ENCODE assay signal across 8 cellular contexts in the genomic region with DNA sequence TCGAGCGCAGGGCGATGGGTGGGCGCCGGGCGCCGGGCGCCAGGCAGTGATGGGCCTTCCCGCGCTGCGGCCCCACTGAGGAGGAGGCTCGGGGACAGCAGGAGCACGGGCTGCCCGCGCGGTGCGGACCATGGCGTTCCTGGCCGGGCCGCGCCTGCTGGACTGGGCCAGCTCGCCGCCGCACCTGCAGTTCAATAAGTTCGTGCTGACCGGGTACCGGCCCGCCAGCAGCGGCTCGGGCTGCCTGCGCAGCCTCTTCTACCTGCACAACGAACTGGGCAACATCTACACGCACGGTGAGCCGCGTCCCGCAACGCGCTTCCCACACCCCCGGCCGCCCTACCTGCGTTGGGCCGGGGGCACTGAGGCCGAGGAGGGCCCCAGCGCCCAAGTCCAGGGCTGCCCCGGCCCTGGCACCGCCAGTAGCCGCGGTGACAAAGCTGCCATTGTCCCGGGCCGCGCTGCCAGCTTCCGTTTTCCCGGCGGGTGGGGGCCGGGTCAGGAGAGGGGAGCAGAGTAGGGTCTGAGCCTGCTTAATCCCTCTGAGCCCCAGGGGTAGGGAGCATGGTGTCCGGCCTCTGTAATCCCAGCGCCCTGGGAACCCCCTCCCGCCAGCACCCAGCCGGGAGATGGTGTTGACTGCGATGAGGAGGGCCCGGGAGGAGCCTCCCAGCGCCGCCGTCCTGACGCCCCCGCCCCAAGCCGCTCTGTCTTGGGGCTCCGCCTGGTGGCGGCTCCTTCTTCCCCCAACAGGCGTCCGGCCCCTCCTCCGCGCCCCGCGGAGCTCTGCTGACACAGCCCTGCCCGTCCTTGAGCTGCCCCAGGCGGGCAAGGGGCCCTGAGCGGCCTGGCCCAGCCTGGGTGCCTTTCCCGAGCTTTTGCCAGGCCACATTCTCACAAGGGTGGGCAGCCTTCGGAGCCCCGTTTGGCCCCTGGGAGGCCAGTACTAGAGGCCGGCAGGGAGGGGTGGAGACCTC. TPM values are rescaled to one million over a fixed set of nuclear protein-coding genes. Genes with fewer than 3 reads are reported as not detected.
DNase-seq lines count a peak whose midpoint lies in the region; ATAC-seq, FAIRE-seq and TF ChIP-seq lines count a peak whose summit lies in the region.

No MANE protein-coding gene starts in this region.

- dilution Hi-C loops in keratinocyte (cut with MboI; ENCODE audit: extremely low pct_ligation_motif_present, low sequenced_read_pairs): no loop called here

- peak overlapping the region; percentile 66 for H3K4me3 ChIP-seq in WERI-Rb-1 (ENCODE audit: low read depth, low read length)
- peak overlapping the region; percentile 51 to 62 for H3K4me3 ChIP-seq in cardiac fibroblast (replicated peaks in 1 of 2; ENCODE audit: low read depth in 2 of 2, low read length in 2 of 2)
- peak overlapping the region; percentile 70 to 78 (median 72) for H3K4me3 ChIP-seq in keratinocyte (ENCODE audit: control insufficient read depth in 2 of 3, extremely low read depth in 1 of 3, insufficient read depth in 2 of 3, low read depth in 1 of 3, low read length in 3 of 3)

- H3K9me1 ChIP-seq in keratinocyte (ENCODE audit: control insufficient read depth, extremely low read depth, insufficient read depth, low read length): peaks cover 2% of the 10 kb centered on the region

- H4K20me1 ChIP-seq in keratinocyte (ENCODE audit: control insufficient read depth, extremely low read depth, insufficient read depth, low read length): peaks cover 9% of the 10 kb centered on the region

- TF ChIP-seq CTCF in WERI-Rb-1 (IDR thresholded peaks at IDR 0.05; ENCODE audit: low read depth, low read length): peak; percentile 70
- TF ChIP-seq CTCF in cardiac fibroblast (IDR thresholded peaks at IDR 0.05; ENCODE audit: low read depth, low read length): peak; percentile 43
- TF ChIP-seq CTCF in keratinocyte (optimal IDR thresholded peaks at IDR 0.05 in 1 of 3, IDR thresholded peaks at IDR 0.05 in 1 of 3, conservative IDR thresholded peaks at IDR 0.05 in 1 of 3; ENCODE audit: extremely low read depth in 1 of 3, insufficient read depth in 2 of 3, low read length in 3 of 3): peak; percentile 39 to 80 (median 59)

- H2AFZ ChIP-seq in keratinocyte (ENCODE audit: control insufficient read depth, low read length): peak overlapping the region; percentile 33

- peaks cover 11% of the 10 kb centered on the region for H3K79me2 ChIP-seq in keratinocyte (ENCODE audit: control insufficient read depth, insufficient read depth, low read length)

- H3K4me2 ChIP-seq in keratinocyte (ENCODE audit: control insufficient read depth, extremely low read depth, insufficient read depth, low read depth, low read length): peak overlapping the region; percentile 85

- DNase-seq in EL: peak; percentile 81
- DNase-seq in GOT3 (lab: John Stamatoyannopoulos, UW): peak; percentile 49
- DNase-seq in NCI-H1694 treated with DMSO at 0.1 percent for 48 hours (lab: John Stamatoyannopoulos, UW): peak; percentile 34
- DNase-seq in WERI-Rb-1: peak; percentile 92
- peak; percentile 31 to 37 for DNase-seq in cardiac fibroblast (ENCODE audit: low read depth in 2 of 2)
- DNase-seq in keratinocyte (ENCODE audit: low read depth, low spot score): no peak
- peak; percentile 32 to 62 for DNase-seq in stimulated activated CD4-positive, alpha-beta T cell treated with anti-CD3 and anti-CD28 coated beads, Interleukin-15, amount 100 ng/mL, for 1 hour (ENCODE audit: low read depth in 1 of 2, low spot score in 1 of 2)

- no peak for ATAC-seq in GM21717 (IDR thresholded peaks at IDR 0.05; ENCODE audit: unreplicated experiment)

- H3K27ac ChIP-seq in WERI-Rb-1 (peak overlapping the region; percentile 96), keratinocyte (ENCODE audit: control insufficient read depth, insufficient read depth, low read length) (peak overlapping the region; percentile 45)

- no peaks in the 10 kb centered on the region for H3K27me3 ChIP-seq in WERI-Rb-1 (ENCODE audit: insufficient read depth, low read depth, severe bottlenecking)
- H3K27me3 ChIP-seq in keratinocyte (ENCODE audit: control insufficient read depth, extremely low read depth, insufficient read depth, low read length): no peaks in the 10 kb centered on the region

- H3K4me1 ChIP-seq in keratinocyte (ENCODE audit: control insufficient read depth, extremely low read depth, insufficient read depth, low read length): peaks cover 18% of the 10 kb centered on the region

- H3K9me3 ChIP-seq in WERI-Rb-1 (ENCODE audit: severe bottlenecking) (peaks cover 3% of the 10 kb centered on the region), keratinocyte (ENCODE audit: control insufficient read depth, low read depth, low read length) (no peaks in the 10 kb centered on the region)

- peaks cover 77% of the 10 kb centered on the region for H3K36me3 ChIP-seq in WERI-Rb-1
- H3K36me3 ChIP-seq in keratinocyte (ENCODE audit: control insufficient read depth in 2 of 2, extremely low read depth in 1 of 2, insufficient read depth in 2 of 2, low read length in 2 of 2): peaks cover 0 to 15% of the 10 kb centered on the region in 2 experiments

- H3K9ac ChIP-seq in keratinocyte (ENCODE audit: control insufficient read depth, extremely low read depth, insufficient read depth, low read length): peak overlapping the region; percentile 70

- FAIRE-seq in keratinocyte (lab: Jason Lieb, UNC): no peak

RNA-seq across cellular contexts. Expression of a gene that starts 0.7 kb away (rescaled TPM):
- 16.8 to 26.6 TPM (median 18.4 TPM) in 3 replicates for polyA plus RNA-seq in keratinocyte
- polyA plus RNA-seq in keratinocyte (2011; ENCODE audit: low read depth): 2.1 TPM
- 20.9 and 30.4 TPM in 2 replicates for polyA plus RNA-seq in keratinocyte (2011; cell fraction: cytosol; rRNA removed)
- polyA plus RNA-seq in keratinocyte (2011; cell fraction: nucleus; rRNA removed): 38.6 and 51.9 TPM in 2 replicates
- 8.2 and 19.1 TPM in 2 replicates for polyA plus RNA-seq in keratinocyte (2012; ENCODE audit: low replicate concordance)
- 15.9 to 29.1 TPM (median 21.6 TPM) in 3 replicates for polyA minus RNA-seq in keratinocyte
- 65.2 TPM for polyA minus RNA-seq in keratinocyte (2011; cell fraction: cytosol; rRNA and poly(A)+ RNA removed)
- 18.8 and 21.0 TPM in 2 replicates for polyA minus RNA-seq in keratinocyte (2011; cell fraction: nucleus; rRNA and poly(A)+ RNA removed)

RNA-seq across cellular contexts. Expression of a gene that starts 5.8 kb away (rescaled TPM):
- polyA plus RNA-seq in keratinocyte: 3.3 to 7.4 TPM (median 3.8 TPM) in 3 replicates
- 0.11 TPM for polyA plus RNA-seq in keratinocyte (2011; ENCODE audit: low read depth)
- polyA plus RNA-seq in keratinocyte (2011; cell fraction: cytosol; rRNA removed): 1.2 and 4.1 TPM in 2 replicates
- polyA plus RNA-seq in keratinocyte (2011; cell fraction: nucleus; rRNA removed): 13.5 and 26.0 TPM in 2 replicates
- polyA plus RNA-seq in keratinocyte (2012; ENCODE audit: low replicate concordance): 1.0 and 6.2 TPM in 2 replicates
- polyA minus RNA-seq in keratinocyte: 0.61 to 1.2 TPM (median 0.75 TPM) in 3 replicates
- 9.6 TPM for polyA minus RNA-seq in keratinocyte (2011; cell fraction: cytosol; rRNA and poly(A)+ RNA removed)
- polyA minus RNA-seq in keratinocyte (2011; cell fraction: nucleus; rRNA and poly(A)+ RNA removed): 14.9 and 15.0 TPM in 2 replicates

RNA-seq across cellular contexts. Expression of a gene that starts 10.4 kb away (rescaled TPM):
- 3.0 to 16.0 TPM (median 6.9 TPM) in 3 replicates for polyA plus RNA-seq in keratinocyte
- not detected for polyA plus RNA-seq in keratinocyte (2011; ENCODE audit: low read depth)
- 2.7 and 7.9 TPM in 2 replicates for polyA plus RNA-seq in keratinocyte (2011; cell fraction: cytosol; rRNA removed)
- 8.5 and 13.2 TPM in 2 replicates for polyA plus RNA-seq in keratinocyte (2011; cell fraction: nucleus; rRNA removed)
- polyA plus RNA-seq in keratinocyte (2012; ENCODE audit: low replicate concordance): 1.1 and 29.9 TPM in 2 replicates
- polyA minus RNA-seq in keratinocyte: 1.7 to 16.9 TPM (median 3.0 TPM) in 3 replicates
- polyA minus RNA-seq in keratinocyte (2011; cell fraction: cytosol; rRNA and poly(A)+ RNA removed): 10.9 TPM
- polyA minus RNA-seq in keratinocyte (2011; cell fraction: nucleus; rRNA and poly(A)+ RNA removed): 4.3 and 6.8 TPM in 2 replicates

RNA-seq across cellular contexts. Expression of a gene that starts 42.9 kb away (rescaled TPM):
- polyA plus RNA-seq in keratinocyte: 0.02 TPM in 1 of 3 replicates, not detected in the others
- polyA plus RNA-seq in keratinocyte (2011; ENCODE audit: low read depth): 0.21 TPM
- polyA plus RNA-seq in keratinocyte (2011; cell fraction: cytosol; rRNA removed): not detected in 2 replicates
- polyA plus RNA-seq in keratinocyte (2011; cell fraction: nucleus; rRNA removed): 0.09 and 0.12 TPM in 2 replicates
- 0.76 TPM in 1 of 2 replicates, not detected in the other for polyA plus RNA-seq in keratinocyte (2012; ENCODE audit: low replicate concordance)
- not detected in 3 replicates for polyA minus RNA-seq in keratinocyte
- polyA minus RNA-seq in keratinocyte (2011; cell fraction: cytosol; rRNA and poly(A)+ RNA removed): not detected
- not detected in 2 replicates for polyA minus RNA-seq in keratinocyte (2011; cell fraction: nucleus; rRNA and poly(A)+ RNA removed)

RNA-seq across cellular contexts. Expression of a gene that starts 48.1 kb away (rescaled TPM):
- polyA plus RNA-seq in keratinocyte: 0.12 TPM in 1 of 3 replicates, not detected in the others
- not detected for polyA plus RNA-seq in keratinocyte (2011; ENCODE audit: low read depth)
- polyA plus RNA-seq in keratinocyte (2011; cell fraction: cytosol; rRNA removed): 0.04 and 0.10 TPM in 2 replicates
- 0.08 and 0.24 TPM in 2 replicates for polyA plus RNA-seq in keratinocyte (2011; cell fraction: nucleus; rRNA removed)
- polyA plus RNA-seq in keratinocyte (2012; ENCODE audit: low replicate concordance): 0.35 TPM in 1 of 2 replicates, not detected in the other
- polyA minus RNA-seq in keratinocyte: 0.46 TPM in 1 of 3 replicates, not detected in the others
- polyA minus RNA-seq in keratinocyte (2011; cell fraction: cytosol; rRNA and poly(A)+ RNA removed): not detected
- polyA minus RNA-seq in keratinocyte (2011; cell fraction: nucleus; rRNA and poly(A)+ RNA removed): not detected in 2 replicates
